In genomic region chr10:98028168-98028770, GRCh38 we compare ENCODE assay signal across 9 cellular contexts. TPM values are rescaled to one million over a fixed set of nuclear protein-coding genes. Genes with fewer than 3 reads are reported as not detected.
DNase-seq lines count a peak whose midpoint lies in the region; ATAC-seq, FAIRE-seq and TF ChIP-seq lines count a peak whose summit lies in the region.
"Had no signal": no experiment of that assay in that cellular context is flagged by ENCODE, and none has a peak within 500 bp of the region (broad histone marks: within the 10 kb centered on the region; RNA-seq: fewer than 3 reads in every experiment).

No MANE protein-coding gene starts in this region.

- FAIRE-seq in small intestine (lab: Jason Lieb, UNC), result no peak
- FAIRE-seq: endometrium had no signal

- POLR2A ChIA-PET in activated naive CD8-positive, alpha-beta T cell treated with anti-CD3 and anti-CD28 coated beads, Interleukin-2, amount 10 ng/mL, durations not matched to agents 7 days and 5 days (lab: Charles Lee), result interaction anchor here (1.0 kb wide), 1 partner anchor 12 kb away, joined by 3 read pairs; no protein-coding TSS in a partner anchor

- in situ Hi-C loops in KBM-7 (cut with MboI; ENCODE audit: low pct_unique_long_range_greater_than_20kb, low sequenced_read_pairs) (no loop called here), SK-MEL-5 (cut with HindIII; ENCODE audit: low pct_unique_long_range_greater_than_20kb, low sequenced_read_pairs) (no loop called here)

- H3K36me3 ChIP-seq in right atrium auricular region (no peaks in the 10 kb centered on the region), small intestine (ENCODE audit: control insufficient read depth in 2 of 2, insufficient read depth in 2 of 2, low read length in 2 of 2) (no peaks in the 10 kb centered on the region)

- no peak overlapping the region for H3K27ac Mint-ChIP-seq in activated naive CD8-positive, alpha-beta T cell treated with anti-CD3 and anti-CD28 coated beads, Interleukin-2, amount 10 ng/mL, durations not matched to agents 7 days and 5 days

- peak; percentile 82 for ATAC-seq in activated naive CD8-positive, alpha-beta T cell treated with anti-CD3 and anti-CD28 coated beads, Interleukin-2, amount 10 ng/mL, durations not matched to agents 7 days and 5 days (ENCODE audit: low read depth)
- no peak for ATAC-seq in HG03439 (IDR thresholded peaks at IDR 0.05; ENCODE audit: unreplicated experiment)

- H3K9me3 Mint-ChIP-seq in activated naive CD8-positive, alpha-beta T cell treated with anti-CD3 and anti-CD28 coated beads, Interleukin-2, amount 10 ng/mL, durations not matched to agents 7 days and 5 days, result no peaks in the 10 kb centered on the region

- no peak overlapping the region for H3K4me3 ChIP-seq in GM12864 (ENCODE audit: low read depth, low read length)
- no peak overlapping the region for H3K4me3 ChIP-seq in right atrium auricular region
- no peak overlapping the region for H3K4me3 ChIP-seq in small intestine (ENCODE audit: low read depth in 1 of 2, low read length in 2 of 2)
- H3K4me3 ChIP-seq in lower leg skin (ENCODE audit: low read depth, poor library complexity, severe bottlenecking), result no peak overlapping the region

- H3K9me3 ChIP-seq in right atrium auricular region, result no peaks in the 10 kb centered on the region
- no peaks in the 10 kb centered on the region for H3K9me3 ChIP-seq in small intestine (ENCODE audit: control insufficient read depth, low read depth)

- H3K4me1 Mint-ChIP-seq in activated naive CD8-positive, alpha-beta T cell treated with anti-CD3 and anti-CD28 coated beads, Interleukin-2, amount 10 ng/mL, durations not matched to agents 7 days and 5 days, result peaks cover 4% of the 10 kb centered on the region

- peak; percentile 90 for TF ChIP-seq CTCF in GM12864 (IDR thresholded peaks at IDR 0.05; ENCODE audit: low read depth, low read length, missing control alignments)
- TF ChIP-seq CTCF in right atrium auricular region (IDR thresholded peaks at IDR 0.05), result peak; percentile 61 to 86
- TF ChIP-seq CTCF in lower leg skin (IDR thresholded peaks at IDR 0.05), result no peak

- H3K36me3 Mint-ChIP-seq in activated naive CD8-positive, alpha-beta T cell treated with anti-CD3 and anti-CD28 coated beads, Interleukin-2, amount 10 ng/mL, durations not matched to agents 7 days and 5 days, result no peaks in the 10 kb centered on the region

- DNase-seq in GM12864 (ENCODE audit: low read depth), result peak; percentile 15
- DNase-seq in KBM-7, result peak; percentile 69
- peak; percentile 78 for DNase-seq in SK-MEL-5 (ENCODE audit: low read depth, low spot score)
- DNase-seq in activated naive CD8-positive, alpha-beta T cell treated with anti-CD3 and anti-CD28 coated beads, Interleukin-2, amount 10 ng/mL, durations not matched to agents 7 days and 5 days, result peak; percentile 63
- peak; percentile 63 for DNase-seq in right atrium auricular region (ENCODE audit: low spot score)
- DNase-seq in small intestine, result peak; percentile 59
- DNase-seq in lower leg skin (ENCODE audit: low spot score in 2 of 2), result no peak

- intact Hi-C loops in lower leg skin (cut with DNase I; ENCODE audit: low total_unique reads), result no loop called here

- no peak overlapping the region for H3K4me3 Mint-ChIP-seq in activated naive CD8-positive, alpha-beta T cell treated with anti-CD3 and anti-CD28 coated beads, Interleukin-2, amount 10 ng/mL, durations not matched to agents 7 days and 5 days

- no peak for TF ChIP-seq POLR2A in lower leg skin (IDR thresholded peaks at IDR 0.05)

- H3K27ac ChIP-seq in right atrium auricular region, result no peak overlapping the region
- H3K27ac ChIP-seq in small intestine (ENCODE audit: low read depth in 1 of 2, low read length in 1 of 2), result no peak overlapping the region

- WGBS in small intestine, 3 donors, result 15 to 18% (median 15%) methylated on average over 11 of the region's 11 CpGs
- WGBS in lower leg skin, 2 donors, result 29 to 30% methylated on average over 11 of the region's 11 CpGs

- H3K4me1 ChIP-seq in right atrium auricular region (peaks cover 0 to 22% of the 10 kb centered on the region in 2 donors), small intestine (ENCODE audit: control insufficient read depth in 2 of 2, insufficient read depth in 1 of 2, low read depth in 1 of 2, low read length in 1 of 2) (peaks cover 0 to 2% of the 10 kb centered on the region in 2 donors)

- peaks cover 64% of the 10 kb centered on the region for H3K27me3 Mint-ChIP-seq in activated naive CD8-positive, alpha-beta T cell treated with anti-CD3 and anti-CD28 coated beads, Interleukin-2, amount 10 ng/mL, durations not matched to agents 7 days and 5 days

- H3K27me3 ChIP-seq in right atrium auricular region (peaks cover 0 to 3% of the 10 kb centered on the region in 2 donors), small intestine (ENCODE audit: control insufficient read depth in 2 of 2, insufficient read depth in 2 of 2, low read length in 2 of 2) (peaks cover 21 to 32% of the 10 kb centered on the region in 2 donors)

RNA-seq across cellular contexts. Expression of gene CRTAC1, which starts 2.2 kb away (rescaled TPM):
- 1.8 and 2.6 TPM in 2 replicates for total RNA-seq in SK-MEL-5 (2014; rRNA removed; shearing (Covaris generic))
- polyA plus RNA-seq in SK-MEL-5 (2015; cell fraction: cytosol; rRNA removed), result 7.8 and 9.0 TPM in 2 replicates
- polyA plus RNA-seq in SK-MEL-5 (2015; cell fraction: nucleus; rRNA removed), result 0.69 and 2.6 TPM in 2 replicates
- total RNA-seq in activated naive CD8-positive, alpha-beta T cell treated with anti-CD3 and anti-CD28 coated beads, Interleukin-2, amount 10 ng/mL, durations not matched to agents 7 days and 5 days, result not detected
- total RNA-seq in right atrium auricular region (1 to 10 TPM; 3.5 to 5.6 TPM), lower leg skin (1 to 10 TPM; 1.4 to 3.5 (median 2.3) TPM)
- polyA plus RNA-seq in small intestine, result 1 to 10 TPM in 1 of 3 donors, not detected in 2; 2.3 TPM

Comparison
In these comparisons a context has a peak if more than half of its experiments do, and no peak if none do; other contexts are left out.
1. DNase-seq: peak in GM12864 (single experiment), KBM-7 (single experiment), SK-MEL-5 (single experiment), activated naive CD8-positive, alpha-beta T cell treated with anti-CD3 and anti-CD28 coated beads, Interleukin-2, amount 10 ng/mL, durations not matched to agents 7 days and 5 days (single experiment), right atrium auricular region (single experiment) and small intestine (single experiment); none in lower leg skin (0 of 2).
2. CTCF ChIP-seq: peak in GM12864 (single experiment) and right atrium auricular region (2 of 2); none in lower leg skin (0 of 3).